ENCODE assay signal across 10 cellular contexts in genomic region chr12:6376965-6377666, GRCh38. TPM values are rescaled to one million over a fixed set of nuclear protein-coding genes. Genes with fewer than 3 reads are reported as not detected.
DNase-seq lines count a peak whose midpoint lies in the region; ATAC-seq, FAIRE-seq and TF ChIP-seq lines count a peak whose summit lies in the region.
"Had no signal": no experiment of that assay in that cellular context is flagged by ENCODE, and none has a peak within 500 bp of the region (broad histone marks: within the 10 kb centered on the region; RNA-seq: fewer than 3 reads in every experiment).

No MANE protein-coding gene starts in this region.

- peaks cover 44% of the 10 kb centered on the region for H3K4me1 ChIP-seq in ectodermal cell (ENCODE audit: control insufficient read depth, insufficient read depth, low read length)
- peaks cover 36% of the 10 kb centered on the region for H3K4me1 ChIP-seq in neuron (ENCODE audit: insufficient read depth, low read length)

- DNase-seq in GM12892 (ENCODE audit: insufficient read length) = no peak
- no peak for DNase-seq in stimulated activated CD4-positive, alpha-beta T cell treated with anti-CD3 and anti-CD28 coated beads, Interleukin-2, amount 100 ng/mL, for 48 hours
- DNase-seq: activated gamma-delta T cell treated with Interleukin-2 at 50 U/mL for 16 hours had no signal

- no peak for FAIRE-seq in GM12892 (lab: Jason Lieb, UNC)

- H3K36me3 ChIP-seq in KOPT-K1 (ENCODE audit: insufficient read depth, low read length) = no peaks in the 10 kb centered on the region
- no peaks in the 10 kb centered on the region for H3K36me3 ChIP-seq in ectodermal cell (ENCODE audit: control insufficient read depth, insufficient read depth, low read length)
- H3K36me3 ChIP-seq in neuron (ENCODE audit: insufficient read depth, low read length) = no peaks in the 10 kb centered on the region
- H3K36me3 ChIP-seq: SJSA1 had no signal

- H2AFZ ChIP-seq in neuron (ENCODE audit: low read depth, low read length) = peak overlapping the region; percentile 56

- H3K4me3 ChIP-seq in ectodermal cell (ENCODE audit: insufficient read depth, low read depth, low read length) (no peak overlapping the region), neuron (ENCODE audit: low read length) (no peak overlapping the region)
- H3K4me3 ChIP-seq: SJSA1 had no signal

- peaks cover 29% of the 10 kb centered on the region for H3K27me3 ChIP-seq in ectodermal cell (ENCODE audit: control insufficient read depth, insufficient read depth, low read length, poor library complexity, severe bottlenecking)
- H3K27me3 ChIP-seq in neuron (ENCODE audit: insufficient read depth, low read length) = no peaks in the 10 kb centered on the region
- H3K27me3 ChIP-seq: SJSA1 had no signal

- H3K9me3 ChIP-seq in KOPT-K1 (ENCODE audit: insufficient read depth, low read length, poor library complexity, severe bottlenecking) (no peaks in the 10 kb centered on the region), ectodermal cell (ENCODE audit: control insufficient read depth, low read length) (no peaks in the 10 kb centered on the region), neuron (ENCODE audit: low read length) (no peaks in the 10 kb centered on the region)
- H3K9me3 ChIP-seq: SJSA1 had no signal

- TF ChIP-seq POLR2A in GM12892 (IDR thresholded peaks at IDR 0.05; ENCODE audit: low read depth, low read length) = no peak

- TF ChIP-seq CTCF in C4-2B (conservative IDR thresholded peaks at IDR 0.05) = no peak; the same call in 1 of the 2 replicates

- H3K27ac ChIP-seq in C4-2B = peak overlapping the region; percentile 83
- peak overlapping the region; percentile 61 for H3K27ac ChIP-seq in KOPT-K1 (ENCODE audit: low read depth, low read length, poor library complexity, severe bottlenecking)
- H3K27ac ChIP-seq in ectodermal cell (ENCODE audit: insufficient read depth, low read depth, low read length, poor library complexity, severe bottlenecking) = peak overlapping the region; percentile 32

- 82 to 83% methylated on average over 8 of the region's 8 CpGs for WGBS in ectodermal cell, 2 experiments

- ATAC-seq in GM19324 (IDR thresholded peaks at IDR 0.05; ENCODE audit: low FRiP score, unreplicated experiment) (no peak), GM19463 (IDR thresholded peaks at IDR 0.05; ENCODE audit: unreplicated experiment) (no peak)

RNA-seq across cellular contexts. Expression of gene SCNN1A, which starts 1.8 kb away (rescaled TPM):
- 0.94 TPM for polyA plus RNA-seq in ectodermal cell (2013, experiment 1 of 4)
- 0.53 TPM for polyA plus RNA-seq in ectodermal cell (2013, experiment 2 of 4)
- 1.7 TPM for polyA plus RNA-seq in ectodermal cell (2013, experiment 3 of 4)
- polyA plus RNA-seq in ectodermal cell (2013, experiment 4 of 4) = 0.89 TPM
- not detected for polyA plus RNA-seq in GM12892 (2012; ENCODE audit: missing spikeins)

RNA-seq across cellular contexts. Expression of gene LTBR, which starts 6.8 kb away (rescaled TPM):
- polyA plus RNA-seq in ectodermal cell (2013, experiment 1 of 4) = 1.1 TPM
- 2.3 TPM for polyA plus RNA-seq in ectodermal cell (2013, experiment 2 of 4)
- polyA plus RNA-seq in ectodermal cell (2013, experiment 3 of 4) = 1.5 TPM
- 1.8 TPM for polyA plus RNA-seq in ectodermal cell (2013, experiment 4 of 4)
- polyA plus RNA-seq in GM12892 (2012; ENCODE audit: missing spikeins) = 0.40 TPM

RNA-seq across cellular contexts. Expression of gene TNFRSF1A, which starts 35.2 kb away (rescaled TPM):
- 30.7 TPM for polyA plus RNA-seq in ectodermal cell (2013, experiment 1 of 4)
- 29.3 TPM for polyA plus RNA-seq in ectodermal cell (2013, experiment 2 of 4)
- polyA plus RNA-seq in ectodermal cell (2013, experiment 3 of 4) = 24.1 TPM
- polyA plus RNA-seq in ectodermal cell (2013, experiment 4 of 4) = 31.3 TPM
- polyA plus RNA-seq in GM12892 (2012; ENCODE audit: missing spikeins) = 6.0 TPM

Comparison
In these comparisons a context has a peak if more than half of its experiments do, and no peak if none do; other contexts are left out.
1. H3K27ac ChIP-seq: peak in every context shown above with its lines; median percentile 83 in C4-2B; 61 in KOPT-K1; 32 in ectodermal cell.